In the genomic region with DNA sequence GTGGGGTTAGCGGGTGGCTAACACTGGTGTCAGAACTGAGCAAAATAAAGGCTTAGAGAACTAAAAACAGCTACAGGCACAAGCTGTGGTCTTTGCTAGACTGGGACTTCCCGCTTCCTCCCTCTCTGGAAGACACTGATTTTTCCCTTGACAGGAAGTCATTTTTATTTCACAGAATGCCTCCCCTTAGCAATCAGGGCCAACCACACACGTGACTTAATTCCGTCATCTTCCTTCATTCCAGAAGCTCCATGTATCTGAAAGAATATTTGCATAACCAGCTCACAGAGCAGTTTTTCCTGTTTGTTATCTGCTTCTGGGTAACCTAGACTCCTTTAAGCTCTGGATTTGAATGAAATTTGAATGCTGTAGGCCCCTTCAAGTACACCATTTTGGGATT, we compare ENCODE assay signal across 23 cellular contexts.
"Had no signal": no experiment of that assay in that cellular context is flagged by ENCODE, and none has a peak within 500 bp of the region (broad histone marks: within the 10 kb centered on the region; RNA-seq: fewer than 3 reads in every experiment).

No MANE protein-coding gene starts in this region.

- ATAC-seq: esophagus mucosa; gastroesophageal sphincter; naive thymus-derived CD8-positive, alpha-beta T cell; psoas muscle; right cardiac atrium; stimulated activated effector memory CD8-positive, alpha-beta T cell treated with anti-CD3 and anti-CD28 coated beads, Interleukin-12 subunit alpha, Interleukin-12 subunit beta, amount 100 ng/mL, for 72 hours had no signal

- H3K36me3 ChIP-seq: breast epithelium, gastroesophageal sphincter, heart left ventricle, thoracic aorta had no signal

- H3K4me3 ChIP-seq: breast epithelium, gastroesophageal sphincter, heart left ventricle, psoas muscle, skin epidermis, thoracic aorta had no signal

- H3K27me3 ChIP-seq: breast epithelium, gastroesophageal sphincter, heart left ventricle had no signal

- DNase-seq: activated CD4-positive, CD25-positive, alpha-beta regulatory T cell treated with anti-CD3 and anti-CD28 coated beads, Interleukin-2, amount 50 U/mL, for 72 hours; activated CD8-positive, alpha-beta memory T cell treated with anti-CD3 and anti-CD28 coated beads for 24 hours; activated CD8-positive, alpha-beta memory T cell treated with anti-CD3 and anti-CD28 coated beads, Interleukin-2, amount 50 U/mL, for 48 hours; activated gamma-delta T cell; cerebellar nuclear complex; cortex of kidney; effector CD4-positive, alpha-beta T cell; heart left ventricle; immature natural killer cell; kidney glomerular epithelial cell; naive thymus-derived CD8-positive, alpha-beta T cell; psoas muscle; right cardiac atrium; stimulated activated CD4-positive, alpha-beta T cell treated with anti-CD3 and anti-CD28 coated beads, Interleukin-4, amount 100 ng/mL, for 24 hours had no signal

- H3K4me3 Mint-ChIP-seq: activated naive CD4-positive, alpha-beta T cell treated with anti-CD3 and anti-CD28 coated beads, Interleukin-2, amount 50 U/mL, for 24 hours; immature natural killer cell; memory B cell; naive thymus-derived CD8-positive, alpha-beta T cell; stimulated activated effector memory CD8-positive, alpha-beta T cell treated with anti-CD3 and anti-CD28 coated beads, Interleukin-12 subunit alpha, Interleukin-12 subunit beta, amount 100 ng/mL, for 72 hours had no signal

- H3K27me3 Mint-ChIP-seq: activated naive CD4-positive, alpha-beta T cell treated with anti-CD3 and anti-CD28 coated beads, Interleukin-2, amount 50 U/mL, for 24 hours; memory B cell had no signal

- H3K4me1 Mint-ChIP-seq: activated naive CD4-positive, alpha-beta T cell treated with anti-CD3 and anti-CD28 coated beads, Interleukin-2, amount 50 U/mL, for 24 hours; immature natural killer cell; memory B cell; stimulated activated effector memory CD8-positive, alpha-beta T cell treated with anti-CD3 and anti-CD28 coated beads, Interleukin-12 subunit alpha, Interleukin-12 subunit beta, amount 100 ng/mL, for 72 hours had no signal

- H3K36me3 Mint-ChIP-seq: activated naive CD4-positive, alpha-beta T cell treated with anti-CD3 and anti-CD28 coated beads, Interleukin-2, amount 50 U/mL, for 24 hours; immature natural killer cell; memory B cell; naive thymus-derived CD8-positive, alpha-beta T cell; stimulated activated effector memory CD8-positive, alpha-beta T cell treated with anti-CD3 and anti-CD28 coated beads, Interleukin-12 subunit alpha, Interleukin-12 subunit beta, amount 100 ng/mL, for 72 hours had no signal

- H3K27ac Mint-ChIP-seq: activated naive CD4-positive, alpha-beta T cell treated with anti-CD3 and anti-CD28 coated beads, Interleukin-2, amount 50 U/mL, for 24 hours; immature natural killer cell; memory B cell; naive thymus-derived CD8-positive, alpha-beta T cell; stimulated activated effector memory CD8-positive, alpha-beta T cell treated with anti-CD3 and anti-CD28 coated beads, Interleukin-12 subunit alpha, Interleukin-12 subunit beta, amount 100 ng/mL, for 72 hours had no signal

- H3K9me3 ChIP-seq: breast epithelium, gastroesophageal sphincter, heart left ventricle, psoas muscle, thoracic aorta had no signal

- H3K27ac ChIP-seq: breast epithelium, gastroesophageal sphincter, heart left ventricle, psoas muscle, thoracic aorta, VCaP had no signal

- H3K4me1 ChIP-seq: breast epithelium, gastroesophageal sphincter, heart left ventricle, psoas muscle had no signal

- H3K9me3 Mint-ChIP-seq: activated naive CD4-positive, alpha-beta T cell treated with anti-CD3 and anti-CD28 coated beads, Interleukin-2, amount 50 U/mL, for 24 hours; memory B cell; stimulated activated effector memory CD8-positive, alpha-beta T cell treated with anti-CD3 and anti-CD28 coated beads, Interleukin-12 subunit alpha, Interleukin-12 subunit beta, amount 100 ng/mL, for 72 hours had no signal
